17 cellular contexts compared by ENCODE assay signal in the genomic region with DNA sequence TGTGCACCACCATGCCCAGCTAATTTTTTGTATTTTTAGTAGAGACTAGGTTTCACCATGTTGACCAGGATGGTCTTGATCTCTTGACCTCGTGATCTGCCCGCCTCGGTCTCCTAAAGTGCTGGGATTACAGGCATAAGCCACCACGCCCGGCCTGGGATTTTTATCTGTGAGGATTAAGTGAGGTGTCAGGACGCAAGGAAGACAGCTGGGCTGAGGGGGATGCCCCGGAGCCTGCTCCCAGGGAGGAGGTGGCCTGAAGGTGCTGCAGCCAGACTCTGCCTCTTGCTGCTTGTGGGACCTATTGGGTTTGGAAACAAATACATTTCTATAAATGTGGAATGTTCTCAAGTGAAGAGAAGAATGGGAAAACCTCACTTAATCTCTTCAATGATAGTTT.
"Had no signal": no experiment of that assay in that cellular context is flagged by ENCODE, and none has a peak within 500 bp of the region (broad histone marks: within the 10 kb centered on the region; RNA-seq: fewer than 3 reads in every experiment).

No MANE protein-coding gene starts in this region.

- H3K27ac ChIP-seq: HL-60, KMS-11, RWPE1 had no signal

- H3K4me3 ChIP-seq: K562 had no signal

- H3K4me2 ChIP-seq: KMS-11 had no signal

- H3K4me1 Mint-ChIP-seq: IgD-negative memory B cell had no signal

- ATAC-seq: K562, SK-N-SH treated with all-trans-retinoic acid at 6 μM for 48 hours had no signal

- H3K27ac Mint-ChIP-seq: IgD-negative memory B cell had no signal

- DNase-seq: Kasumi-1, MM.1S, NCI-H1092 treated with DMSO at 0.1 percent for 48 hours, NCI-H1436 treated with DMSO at 0.1 percent for 48 hours, NCI-H1694, NCI-H187 treated with DMSO at 0.1 percent for 48 hours, NCI-H2029 treated with DMSO at 0.1 percent for 48 hours, NCI-H2227 treated with DMSO at 0.1 percent for 48 hours, NCI-H526, SHP77, T-helper 1 cell had no signal

- H3K4me3 Mint-ChIP-seq: IgD-negative memory B cell had no signal

- H3K9ac ChIP-seq: KMS-11 had no signal
